ENCODE assay signal across 8 cellular contexts in the genomic region with DNA sequence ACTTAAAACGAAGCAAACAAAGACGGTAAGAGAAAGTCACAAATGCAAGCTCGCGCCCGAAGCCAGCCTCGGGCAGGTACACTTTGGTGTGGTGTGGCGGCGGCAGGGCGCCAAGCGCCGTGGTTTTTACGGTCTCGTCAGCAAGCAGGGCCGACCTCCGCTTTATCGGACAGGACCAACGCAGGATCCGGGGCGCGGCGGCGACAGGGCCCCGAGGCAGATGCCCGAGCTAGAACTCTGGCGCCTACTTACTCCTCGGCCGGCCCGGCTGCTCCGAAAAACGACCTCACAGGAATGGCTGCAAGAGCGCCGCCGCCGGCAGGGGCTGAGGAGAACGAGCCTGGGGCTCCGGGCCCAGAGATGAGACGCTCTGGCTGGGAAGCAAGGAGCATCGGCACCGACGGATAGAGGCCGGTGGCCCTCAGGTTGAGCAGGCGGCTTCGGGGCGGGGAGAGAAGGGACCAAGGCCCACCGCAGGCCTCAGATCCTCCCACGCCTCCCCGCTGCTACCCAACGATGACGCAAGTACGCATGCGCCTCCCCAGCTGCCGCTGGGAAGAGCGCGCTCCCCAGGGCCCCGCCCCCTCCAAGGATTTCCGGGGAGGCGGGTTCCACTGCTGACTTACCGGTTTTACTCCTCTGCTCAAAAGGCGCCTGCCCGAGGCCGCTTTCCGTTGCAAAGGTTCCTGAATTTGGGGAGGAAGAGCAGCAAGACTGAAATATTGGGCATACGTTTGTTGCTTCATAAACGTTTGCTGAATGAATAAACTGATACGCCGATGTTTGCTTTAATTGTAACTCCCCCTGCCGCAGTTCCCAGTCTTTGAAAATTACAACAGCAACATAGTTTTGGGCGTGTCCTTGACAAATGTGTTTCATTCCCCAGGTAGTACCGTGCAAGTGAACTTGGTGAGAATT.
DNase-seq lines count a peak whose midpoint lies in the region; ATAC-seq and TF ChIP-seq lines count a peak whose summit lies in the region.

No MANE protein-coding gene starts in this region.

- peak overlapping the region; percentile 91 to 92 for H3K9ac ChIP-seq in mucosa of rectum (ENCODE audit: low read depth in 1 of 2, low read length in 2 of 2)

- peak; percentile 96 for TF ChIP-seq POLR2A in erythroblast (IDR thresholded peaks at IDR 0.05; ENCODE audit: low read length)

- H3K27me3 ChIP-seq in mucosa of rectum (ENCODE audit: control insufficient read depth in 2 of 2, insufficient read depth in 2 of 2, low read length in 2 of 2) = no peaks in the 10 kb centered on the region

- H3K27ac ChIP-seq in mucosa of rectum (ENCODE audit: low read depth in 2 of 2, low read length in 2 of 2) = peak overlapping the region; percentile 93 to 99

- H3K9me3 ChIP-seq in mucosa of rectum (ENCODE audit: control insufficient read depth in 2 of 2, low read length in 2 of 2) = no peaks in the 10 kb centered on the region

- ATAC-seq in GM21717 (IDR thresholded peaks at IDR 0.05; ENCODE audit: unreplicated experiment) = peak; percentile 73

- DNase-seq in DMS79 (lab: John Stamatoyannopoulos, UW) (peak; percentile 77), OCI-M2 (lab: John Stamatoyannopoulos, UW; ENCODE audit: unreplicated experiment) (peak; percentile 97), erythroblast (lab: John Stamatoyannopoulos, UW) (peak; percentile 97 to 98)
- peak; percentile 94 for DNase-seq in Jurkat, Clone E6-1 (ENCODE audit: low read depth, low spot score)
- DNase-seq in activated T-cell treated with anti-CD3 and anti-CD28 coated beads, Interleukin-2, amount 50 U/mL, for 1 hour = peak; percentile 93
- DNase-seq in stimulated activated CD8-positive, alpha-beta memory T cell treated with anti-CD3 and anti-CD28 coated beads, Interleukin-4, amount 100 ng/mL, for 4 hours (ENCODE audit: low read depth in 2 of 2, low spot score in 1 of 2) = peak; percentile 93 to 94

- peak overlapping the region; percentile 84 for H3K4me3 ChIP-seq in Jurkat, Clone E6-1 (ENCODE audit: low read length)
- H3K4me3 ChIP-seq in mucosa of rectum (ENCODE audit: low read length in 2 of 2) = peak overlapping the region; percentile 73 to 82

- H3K36me3 ChIP-seq in mucosa of rectum (ENCODE audit: control insufficient read depth in 2 of 2, insufficient read depth in 2 of 2, low read length in 2 of 2) = no peaks in the 10 kb centered on the region

- peaks cover 28 to 34% of the 10 kb centered on the region in 2 donors for H3K4me1 ChIP-seq in mucosa of rectum (ENCODE audit: control insufficient read depth in 2 of 2, insufficient read depth in 2 of 2, low read length in 2 of 2)

Comparison
In these comparisons a context has a peak if more than half of its experiments do, and no peak if none do; other contexts are left out.
1. Peak in every context shown above with its lines: DNase-seq, ATAC-seq, H3K4me3 ChIP-seq and H3K27ac ChIP-seq.